Comparison of ENCODE assay signal across 8 cellular contexts in genomic region chr7:128791968-128792319, GRCh38. TPM values are rescaled to one million over a fixed set of nuclear protein-coding genes. Genes with fewer than 3 reads are reported as not detected.
DNase-seq lines count a peak whose midpoint lies in the region; ATAC-seq, FAIRE-seq and TF ChIP-seq lines count a peak whose summit lies in the region.

Gene CCDC136 (plus strand): TSS chr7:128791968. CDS start chr7:128792412, 444 bp downstream.

- no peak for ATAC-seq in HG03175 (IDR thresholded peaks at IDR 0.05; ENCODE audit: unreplicated experiment)

- in situ Hi-C loops in GM13977 (cut with MboI; ENCODE audit: low pct_unique_long_range_greater_than_20kb, low sequenced_read_pairs, unreplicated experiment) = no loop called here

- peak within 1 kb of the TSS; percentile 87 for H3K4me3 ChIP-seq in SK-N-MC
- H3K4me3 ChIP-seq in fibroblast of villous mesenchyme (ENCODE audit: low read depth, low read length) = peak within 1 kb of the TSS; percentile 80

- no peak for TF ChIP-seq CTCF in GM13977 (IDR thresholded peaks at IDR 0.05; ENCODE audit: extremely low read depth, insufficient read depth, missing control alignments)
- no peak for TF ChIP-seq CTCF in fibroblast of villous mesenchyme (IDR thresholded peaks at IDR 0.05; ENCODE audit: insufficient read depth, low read depth, low read length)
- no peak for TF ChIP-seq CTCF in D721Med (IDR thresholded peaks at IDR 0.05; ENCODE audit: insufficient read depth, missing control alignments)

- H3K9ac ChIP-seq in SK-N-MC (ENCODE audit: insufficient read length) = peak within 1 kb of the TSS; percentile 41

- H3K36me3 ChIP-seq in SK-N-MC (ENCODE audit: insufficient read depth, low read length) = no peaks in the 10 kb centered on the region

- no peak for FAIRE-seq in D721Med (lab: Jason Lieb, UNC)

- H3K9me3 ChIP-seq in SK-N-MC (ENCODE audit: low read depth, low read length) = no peaks in the 10 kb centered on the region

- DNase-seq in GM13977 (ENCODE audit: low spot score) = peak; percentile 30
- no peak for DNase-seq in SK-N-MC (ENCODE audit: low read depth, low spot score)
- DNase-seq in fibroblast of villous mesenchyme (ENCODE audit: low read depth) = no peak
- DNase-seq in posterior vena cava (ENCODE audit: low spot score) = no peak
- no peak for DNase-seq in D721Med (ENCODE audit: insufficient read length, low spot score)
- DNase-seq in GM19240 (ENCODE audit: insufficient read length, low spot score) = no peak
- DNase-seq in GM19238 (ENCODE audit: insufficient read length, low spot score) = no peak

- intact Hi-C loops in posterior vena cava (cut with DNase I) = no loop called here

- no peak within 1 kb of the TSS for H3K27ac ChIP-seq in SK-N-MC

RNA-seq across cellular contexts. Expression of gene CCDC136, which starts in this region (rescaled TPM):
- total RNA-seq in fibroblast of villous mesenchyme (9.9 and 10.6 TPM in 2 replicates), posterior vena cava (10 to 100 TPM; 13.3 to 23.1 TPM)
